ENCODE assay signal across 12 cellular contexts in genomic region chr5:6572086-6572824, GRCh38.
"Had no signal": no experiment of that assay in that cellular context is flagged by ENCODE, and none has a peak within 500 bp of the region (broad histone marks: within the 10 kb centered on the region; RNA-seq: fewer than 3 reads in every experiment).

No MANE protein-coding gene starts in this region.

- H3K4me3 Mint-ChIP-seq: activated B cell treated with CpG ODN at 0.5 μM for 24 hours; activated CD4-positive, alpha-beta T cell treated with anti-CD3 and anti-CD28 coated beads, Interleukin-2, amount 10 ng/mL, durations not matched to agents 24 days and 14 days; activated T-cell treated with anti-CD3 and anti-CD28 coated beads, Interleukin-2, amount 50 U/mL, for 24 hours; naive B cell had no signal

- H3K36me3 Mint-ChIP-seq: activated naive CD4-positive, alpha-beta T cell treated with anti-CD3 and anti-CD28 coated beads, Interleukin-2, amount 50 U/mL, for 72 hours; naive B cell had no signal

- DNase-seq: activated B cell treated with CpG ODN at 0.5 μM for 24 hours; activated CD4-positive, alpha-beta T cell treated with anti-CD3 and anti-CD28 coated beads, Interleukin-2, amount 10 ng/mL, durations not matched to agents 24 days and 14 days; activated T-cell treated with anti-CD3 and anti-CD28 coated beads, Interleukin-2, amount 50 U/mL, for 24 hours; caudate nucleus; erythroblast; left colon; naive B cell; right lobe of liver; T-helper 2 cell had no signal

- ATAC-seq: gastroesophageal sphincter, left colon, right lobe of liver had no signal

- H3K27me3 Mint-ChIP-seq: activated CD4-positive, alpha-beta T cell treated with anti-CD3 and anti-CD28 coated beads, Interleukin-2, amount 10 ng/mL, durations not matched to agents 24 days and 14 days had no signal

- H3K4me1 Mint-ChIP-seq: activated B cell treated with CpG ODN at 0.5 μM for 24 hours; activated CD4-positive, alpha-beta T cell treated with anti-CD3 and anti-CD28 coated beads, Interleukin-2, amount 10 ng/mL, durations not matched to agents 24 days and 14 days; naive B cell had no signal

- H3K27ac Mint-ChIP-seq: activated B cell treated with CpG ODN at 0.5 μM for 24 hours; activated CD4-positive, alpha-beta T cell treated with anti-CD3 and anti-CD28 coated beads, Interleukin-2, amount 10 ng/mL, durations not matched to agents 24 days and 14 days; activated naive CD4-positive, alpha-beta T cell treated with anti-CD3 and anti-CD28 coated beads, Interleukin-2, amount 50 U/mL, for 72 hours; activated T-cell treated with anti-CD3 and anti-CD28 coated beads, Interleukin-2, amount 50 U/mL, for 24 hours; naive B cell had no signal

- H3K27me3 ChIP-seq: right lobe of liver had no signal

- H3K4me3 ChIP-seq: gastroesophageal sphincter, right lobe of liver had no signal

- H3K4me1 ChIP-seq: gastroesophageal sphincter had no signal

- H3K36me3 ChIP-seq: gastroesophageal sphincter, neutrophil, right lobe of liver had no signal

- H3K27ac ChIP-seq: gastroesophageal sphincter, neutrophil, right lobe of liver had no signal

- H3K9me3 Mint-ChIP-seq: activated B cell treated with CpG ODN at 0.5 μM for 24 hours; activated CD4-positive, alpha-beta T cell treated with anti-CD3 and anti-CD28 coated beads, Interleukin-2, amount 10 ng/mL, durations not matched to agents 24 days and 14 days; activated naive CD4-positive, alpha-beta T cell treated with anti-CD3 and anti-CD28 coated beads, Interleukin-2, amount 50 U/mL, for 72 hours; activated T-cell treated with anti-CD3 and anti-CD28 coated beads, Interleukin-2, amount 50 U/mL, for 24 hours; naive B cell had no signal

- H3K9me3 ChIP-seq: gastroesophageal sphincter, neutrophil, right lobe of liver had no signal
